29 cellular contexts compared by ENCODE assay signal in genomic region chr5:45643051-45643450, GRCh38. TPM values are rescaled to one million over a fixed set of nuclear protein-coding genes. Genes with fewer than 3 reads are reported as not detected.
"Had no signal": no experiment of that assay in that cellular context is flagged by ENCODE, and none has a peak within 500 bp of the region (broad histone marks: within the 10 kb centered on the region; RNA-seq: fewer than 3 reads in every experiment).

No MANE protein-coding gene starts in this region.

- DNase-seq: activated CD4-positive, alpha-beta T cell treated with anti-CD3 and anti-CD28 coated beads for 48 hours; activated CD4-positive, alpha-beta T cell treated with anti-CD3 and anti-CD28 coated beads, Interleukin-2, amount 50 U/mL, for 4 hours; activated CD4-positive, CD25-positive, alpha-beta regulatory T cell treated with anti-CD3 and anti-CD28 coated beads, Interleukin-2, amount 50 U/mL, for 72 hours; activated CD8-positive, alpha-beta memory T cell treated with anti-CD3 and anti-CD28 coated beads, Interleukin-2, amount 50 U/mL, for 48 hours; activated CD8-positive, alpha-beta T cell treated with anti-CD3 and anti-CD28 coated beads, Interleukin-2, amount 10 ng/mL, durations not matched to agents 7 days and 5 days; activated naive CD4-positive, alpha-beta T cell treated with anti-CD3 and anti-CD28 coated beads, Interleukin-2, amount 50 U/mL, for 16 hours; activated naive CD8-positive, alpha-beta T cell treated with anti-CD3 and anti-CD28 coated beads, Interleukin-2, amount 10 ng/mL, durations not matched to agents 7 days and 5 days; activated T-cell treated with anti-CD3 and anti-CD28 coated beads, Interleukin-2, amount 50 U/mL, for 1 hour; adrenal gland; anterior cingulate cortex; Karpas-422; NCI-H1105 treated with DMSO at 0.1 percent for 48 hours; NCI-H1436 treated with DMSO at 0.1 percent for 48 hours; NCI-H1930; NCI-H2107; NCI-H526; NCI-H774; NK-92 treated with Interleukin-12 subunit alpha and Interleukin-12 subunit beta, amount 100 ng/mL, for 24 hours; OCI-M1; RPMI8226; T-helper 1 cell had no signal

- H3K27ac ChIP-seq: adrenal gland, SK-N-MC had no signal

- H3K4me3 ChIP-seq: adrenal gland, K562, SK-N-MC had no signal

- ATAC-seq: activated CD8-positive, alpha-beta T cell treated with anti-CD3 and anti-CD28 coated beads, Interleukin-2, amount 10 ng/mL, durations not matched to agents 7 days and 5 days; K562; Panc1; Right ventricle myocardium inferior; WTC11 had no signal

RNA-seq across cellular contexts. Expression of gene HCN1, which starts 53.1 kb away (rescaled TPM):
- total RNA-seq: activated CD8-positive, alpha-beta T cell treated with anti-CD3 and anti-CD28 coated beads, Interleukin-2, amount 10 ng/mL, durations not matched to agents 7 days and 5 days; activated naive CD8-positive, alpha-beta T cell treated with anti-CD3 and anti-CD28 coated beads, Interleukin-2, amount 10 ng/mL, durations not matched to agents 7 days and 5 days; cardiac septum; chondrocyte; K562; Right ventricle myocardium inferior; T-helper 2 cell treated with Interferon-gamma antibody and Interleukin-4, amounts not matched to agents 100 ng/mL and 5 ng/mL, for 36 hours had no signal
